19 cellular contexts compared by ENCODE assay signal in genomic region chr7:80240265-80241025, GRCh38.
"Had no signal": no experiment of that assay in that cellular context is flagged by ENCODE, and none has a peak within 500 bp of the region (broad histone marks: within the 10 kb centered on the region; RNA-seq: fewer than 3 reads in every experiment).

No MANE protein-coding gene starts in this region.

- H3K4me3 Mint-ChIP-seq: activated T-helper 1 cell treated with anti-CD3 and anti-CD28 coated beads, Interleukin-12 subunit alpha, Interleukin-12 subunit beta, Interleukin-2, Interleukin-4 antibody, amounts not matched to agents 30 ng/mL and 10 ng/mL and 1 ng/mL, durations not matched to agents 14 hours and 24 hours and 36 hours; naive thymus-derived CD4-positive, alpha-beta T cell; stimulated activated naive B cell treated with anti-CD40 and anti-IgM and Interleukin-4, amounts not matched to agents 10 μg/mL and 1 μg/mL and 100 μg/mL, for 72 hours had no signal

- H2AFZ ChIP-seq: parathyroid adenoma had no signal

- FAIRE-seq: frontal cortex had no signal

- H3K4me1 Mint-ChIP-seq: naive thymus-derived CD4-positive, alpha-beta T cell; stimulated activated naive B cell treated with anti-CD40 and anti-IgM and Interleukin-4, amounts not matched to agents 10 μg/mL and 1 μg/mL and 100 μg/mL, for 72 hours had no signal

- H3K27me3 ChIP-seq: cardiac muscle cell, esophagus muscularis mucosa, heart left ventricle, tibial nerve, uterus had no signal

- DNase-seq: activated CD4-positive, CD25-positive, alpha-beta regulatory T cell treated with anti-CD3 and anti-CD28 coated beads, Interleukin-2, amount 50 U/mL, for 72 hours; activated naive CD4-positive, alpha-beta T cell treated with Interleukin-2 at 50 U/mL for 16 hours; anterior cingulate cortex; heart left ventricle; left colon; lower lobe of right lung; mucosa of descending colon; naive thymus-derived CD4-positive, alpha-beta T cell; stimulated activated CD4-positive, alpha-beta T cell treated with anti-CD3 and anti-CD28 coated beads, Interleukin-2, amount 100 ng/mL, for 48 hours; stimulated activated naive B cell treated with anti-CD40 and anti-IgM and Interleukin-4, amounts not matched to agents 10 μg/mL and 1 μg/mL and 100 μg/mL, for 72 hours; substantia nigra; T-helper 9 cell; uterus had no signal

- H3K27me3 Mint-ChIP-seq: naive thymus-derived CD4-positive, alpha-beta T cell; stimulated activated naive B cell treated with anti-CD40 and anti-IgM and Interleukin-4, amounts not matched to agents 10 μg/mL and 1 μg/mL and 100 μg/mL, for 72 hours had no signal

- H3K36me3 Mint-ChIP-seq: naive thymus-derived CD4-positive, alpha-beta T cell; stimulated activated naive B cell treated with anti-CD40 and anti-IgM and Interleukin-4, amounts not matched to agents 10 μg/mL and 1 μg/mL and 100 μg/mL, for 72 hours had no signal

- H3K27ac ChIP-seq: cardiac muscle cell, esophagus muscularis mucosa, heart left ventricle, lower lobe of right lung, parathyroid adenoma, tibial nerve, uterus had no signal

- ATAC-seq: heart left ventricle; left colon; lower lobe of right lung; mucosa of descending colon; naive thymus-derived CD4-positive, alpha-beta T cell; stimulated activated naive B cell treated with anti-CD40 and anti-IgM and Interleukin-4, amounts not matched to agents 10 μg/mL and 1 μg/mL and 100 μg/mL, for 72 hours had no signal

- H3K79me2 ChIP-seq: parathyroid adenoma had no signal

- H3K36me3 ChIP-seq: cardiac muscle cell, esophagus muscularis mucosa, heart left ventricle, lower lobe of right lung, tibial nerve, uterus had no signal

- H3K9me3 Mint-ChIP-seq: activated T-helper 1 cell treated with anti-CD3 and anti-CD28 coated beads, Interleukin-12 subunit alpha, Interleukin-12 subunit beta, Interleukin-2, Interleukin-4 antibody, amounts not matched to agents 30 ng/mL and 10 ng/mL and 1 ng/mL, durations not matched to agents 14 hours and 24 hours and 36 hours; naive thymus-derived CD4-positive, alpha-beta T cell; stimulated activated naive B cell treated with anti-CD40 and anti-IgM and Interleukin-4, amounts not matched to agents 10 μg/mL and 1 μg/mL and 100 μg/mL, for 72 hours had no signal

- H3K4me3 ChIP-seq: cardiac muscle cell, esophagus muscularis mucosa, heart left ventricle, lower lobe of right lung, mucosa of descending colon, tibial nerve, uterus had no signal

- H3K27ac Mint-ChIP-seq: activated T-helper 1 cell treated with anti-CD3 and anti-CD28 coated beads, Interleukin-12 subunit alpha, Interleukin-12 subunit beta, Interleukin-2, Interleukin-4 antibody, amounts not matched to agents 30 ng/mL and 10 ng/mL and 1 ng/mL, durations not matched to agents 14 hours and 24 hours and 36 hours; naive thymus-derived CD4-positive, alpha-beta T cell; stimulated activated naive B cell treated with anti-CD40 and anti-IgM and Interleukin-4, amounts not matched to agents 10 μg/mL and 1 μg/mL and 100 μg/mL, for 72 hours had no signal

- H3K9ac ChIP-seq: parathyroid adenoma had no signal

- H3K4me1 ChIP-seq: lower lobe of right lung, parathyroid adenoma, tibial nerve, uterus had no signal

- H3K9me3 ChIP-seq: esophagus muscularis mucosa, heart left ventricle, lower lobe of right lung, mucosa of descending colon, tibial nerve, uterus had no signal
